ENCODE assay signal across 1 cellular context in genomic region chr4:114423582-114423981, GRCh38.
TF ChIP-seq lines count a peak whose summit lies in the region.

No MANE protein-coding gene starts in this region.

TF ChIP-seq in GM23338, 12 proteins besides CTCF, POLR2A, EP300 and RAD21 (continued from another document):
- TF ChIP-seq, protein P1, sequence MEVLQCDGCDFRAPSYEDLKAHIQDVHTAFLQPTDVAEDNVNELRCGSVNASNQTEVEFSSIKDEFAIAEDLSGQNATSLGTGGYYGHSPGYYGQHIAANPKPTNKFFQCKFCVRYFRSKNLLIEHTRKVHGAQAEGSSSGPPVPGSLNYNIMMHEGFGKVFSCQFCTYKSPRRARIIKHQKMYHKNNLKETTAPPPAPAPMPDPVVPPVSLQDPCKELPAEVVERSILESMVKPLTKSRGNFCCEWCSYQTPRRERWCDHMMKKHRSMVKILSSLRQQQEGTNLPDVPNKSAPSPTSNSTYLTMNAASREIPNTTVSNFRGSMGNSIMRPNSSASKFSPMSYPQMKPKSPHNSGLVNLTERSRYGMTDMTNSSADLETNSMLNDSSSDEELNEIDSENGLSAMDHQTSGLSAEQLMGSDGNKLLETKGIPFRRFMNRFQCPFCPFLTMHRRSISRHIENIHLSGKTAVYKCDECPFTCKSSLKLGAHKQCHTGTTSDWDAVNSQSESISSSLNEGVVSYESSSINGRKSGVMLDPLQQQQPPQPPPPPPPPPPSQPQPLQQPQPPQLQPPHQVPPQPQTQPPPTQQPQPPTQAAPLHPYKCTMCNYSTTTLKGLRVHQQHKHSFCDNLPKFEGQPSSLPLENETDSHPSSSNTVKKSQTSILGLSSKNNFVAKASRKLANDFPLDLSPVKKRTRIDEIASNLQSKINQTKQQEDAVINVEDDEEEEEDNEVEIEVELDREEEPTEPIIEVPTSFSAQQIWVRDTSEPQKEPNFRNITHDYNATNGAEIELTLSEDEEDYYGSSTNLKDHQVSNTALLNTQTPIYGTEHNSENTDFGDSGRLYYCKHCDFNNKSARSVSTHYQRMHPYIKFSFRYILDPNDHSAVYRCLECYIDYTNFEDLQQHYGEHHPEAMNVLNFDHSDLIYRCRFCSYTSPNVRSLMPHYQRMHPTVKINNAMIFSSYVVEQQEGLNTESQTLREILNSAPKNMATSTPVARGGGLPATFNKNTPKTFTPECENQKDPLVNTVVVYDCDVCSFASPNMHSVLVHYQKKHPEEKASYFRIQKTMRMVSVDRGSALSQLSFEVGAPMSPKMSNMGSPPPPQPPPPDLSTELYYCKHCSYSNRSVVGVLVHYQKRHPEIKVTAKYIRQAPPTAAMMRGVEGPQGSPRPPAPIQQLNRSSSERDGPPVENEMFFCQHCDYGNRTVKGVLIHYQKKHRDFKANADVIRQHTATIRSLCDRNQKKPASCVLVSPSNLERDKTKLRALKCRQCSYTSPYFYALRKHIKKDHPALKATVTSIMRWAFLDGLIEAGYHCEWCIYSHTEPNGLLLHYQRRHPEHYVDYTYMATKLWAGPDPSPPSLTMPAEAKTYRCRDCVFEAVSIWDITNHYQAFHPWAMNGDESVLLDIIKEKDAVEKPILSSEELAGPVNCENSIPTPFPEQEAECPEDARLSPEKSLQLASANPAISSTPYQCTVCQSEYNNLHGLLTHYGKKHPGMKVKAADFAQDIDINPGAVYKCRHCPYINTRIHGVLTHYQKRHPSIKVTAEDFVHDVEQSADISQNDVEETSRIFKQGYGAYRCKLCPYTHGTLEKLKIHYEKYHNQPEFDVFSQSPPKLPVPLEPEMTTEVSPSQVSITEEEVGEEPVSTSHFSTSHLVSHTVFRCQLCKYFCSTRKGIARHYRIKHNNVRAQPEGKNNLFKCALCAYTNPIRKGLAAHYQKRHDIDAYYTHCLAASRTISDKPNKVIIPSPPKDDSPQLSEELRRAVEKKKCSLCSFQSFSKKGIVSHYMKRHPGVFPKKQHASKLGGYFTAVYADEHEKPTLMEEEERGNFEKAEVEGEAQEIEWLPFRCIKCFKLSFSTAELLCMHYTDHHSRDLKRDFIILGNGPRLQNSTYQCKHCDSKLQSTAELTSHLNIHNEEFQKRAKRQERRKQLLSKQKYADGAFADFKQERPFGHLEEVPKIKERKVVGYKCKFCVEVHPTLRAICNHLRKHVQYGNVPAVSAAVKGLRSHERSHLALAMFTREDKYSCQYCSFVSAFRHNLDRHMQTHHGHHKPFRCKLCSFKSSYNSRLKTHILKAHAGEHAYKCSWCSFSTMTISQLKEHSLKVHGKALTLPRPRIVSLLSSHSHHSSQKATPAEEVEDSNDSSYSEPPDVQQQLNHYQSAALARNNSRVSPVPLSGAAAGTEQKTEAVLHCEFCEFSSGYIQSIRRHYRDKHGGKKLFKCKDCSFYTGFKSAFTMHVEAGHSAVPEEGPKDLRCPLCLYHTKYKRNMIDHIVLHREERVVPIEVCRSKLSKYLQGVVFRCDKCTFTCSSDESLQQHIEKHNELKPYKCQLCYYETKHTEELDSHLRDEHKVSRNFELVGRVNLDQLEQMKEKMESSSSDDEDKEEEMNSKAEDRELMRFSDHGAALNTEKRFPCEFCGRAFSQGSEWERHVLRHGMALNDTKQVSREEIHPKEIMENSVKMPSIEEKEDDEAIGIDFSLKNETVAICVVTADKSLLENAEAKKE (CRISPR knock-in tag; IDR thresholded peaks at IDR 0.05): no peak
- TF ChIP-seq EZH2phosphoT487 (IDR thresholded peaks at IDR 0.05; ENCODE audit: unreplicated experiment) (no peak), CREB1 (CRISPR knock-in tag; IDR thresholded peaks at IDR 0.05; ENCODE audit: low read depth) (no peak), REST (IDR thresholded peaks at IDR 0.05; ENCODE audit: unreplicated experiment) (no peak), ETS1 (IDR thresholded peaks at IDR 0.05) (no peak), JUNB (IDR thresholded peaks at IDR 0.05; ENCODE audit: unreplicated experiment) (no peak), ZNF114 (CRISPR knock-in tag; IDR thresholded peaks at IDR 0.05) (no peak), STAT1 (IDR thresholded peaks at IDR 0.05; ENCODE audit: unreplicated experiment) (no peak)
